ENCODE assay signal across 12 cellular contexts in the genomic region with DNA sequence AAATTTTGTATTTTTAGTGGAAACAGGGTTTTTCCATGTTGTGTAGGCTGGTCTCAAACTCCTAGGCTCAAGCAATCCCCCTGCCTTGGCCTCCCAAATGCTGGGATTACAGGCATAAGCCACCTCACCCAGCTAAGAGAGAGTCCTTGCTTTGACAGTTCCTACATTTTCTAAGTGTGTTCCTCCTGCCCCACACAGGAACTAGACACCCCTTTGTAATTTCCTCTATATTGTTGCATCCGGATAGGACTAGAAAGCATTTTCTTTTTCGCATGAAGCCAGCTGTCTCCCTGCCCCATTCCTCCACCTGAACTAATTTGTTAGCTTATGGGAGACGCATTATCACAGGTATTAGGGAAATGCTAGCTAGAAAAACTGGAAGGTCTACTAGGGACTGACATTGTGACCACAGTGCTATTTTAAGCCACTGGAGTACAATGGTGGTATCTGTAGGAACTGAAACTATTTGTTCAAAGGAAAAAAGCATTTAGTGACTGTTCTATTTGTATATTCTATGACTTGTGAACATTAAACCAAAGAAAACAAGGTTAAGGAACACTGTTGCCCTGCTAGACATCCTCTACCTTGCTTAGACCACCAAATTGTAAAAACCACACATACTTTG.
DNase-seq lines count a peak whose midpoint lies in the region; ATAC-seq and TF ChIP-seq lines count a peak whose summit lies in the region.
"Had no signal": no experiment of that assay in that cellular context is flagged by ENCODE, and none has a peak within 500 bp of the region (broad histone marks: within the 10 kb centered on the region; RNA-seq: fewer than 3 reads in every experiment).

No MANE protein-coding gene starts in this region.

- TF ChIP-seq CTCF in GM10266 (IDR thresholded peaks at IDR 0.05; ENCODE audit: control insufficient read depth, insufficient read depth, low read depth, missing control alignments) = no peak
- TF ChIP-seq CTCF in RWPE1 (conservative IDR thresholded peaks at IDR 0.05; ENCODE audit: low read depth) = no peak

- no peak overlapping the region for H3K4me3 ChIP-seq in Karpas-422 (ENCODE audit: low read length)

- peaks cover 71% of the 10 kb centered on the region for H3K4me1 ChIP-seq in Karpas-422 (ENCODE audit: low read length)

- H2AFZ ChIP-seq in Karpas-422 (ENCODE audit: low read length) = no peak overlapping the region

- no peaks in the 10 kb centered on the region for H3K27me3 ChIP-seq in Karpas-422 (ENCODE audit: low read length)

- H3K27ac ChIP-seq in Karpas-422 (ENCODE audit: low read length) (peak overlapping the region; percentile 95), RWPE1 (no peak overlapping the region)

- H3K79me2 ChIP-seq in Karpas-422 (ENCODE audit: low read length) = no peaks in the 10 kb centered on the region

- no peaks in the 10 kb centered on the region for H3K9me2 ChIP-seq in Karpas-422 (replicated peaks; ENCODE audit: insufficient read depth, low read length)

- peak overlapping the region; percentile 41 for H3K4me2 ChIP-seq in Karpas-422 (ENCODE audit: low read depth, low read length, poor library complexity, severe bottlenecking)

- CTCF ChIA-PET in RWPE1 (lab: Yijun Ruan, JAX) = no interaction called here

- no peaks in the 10 kb centered on the region; the same call in 1 of the 2 replicates for H3K36me3 ChIP-seq in Karpas-422 (ENCODE audit: insufficient read depth, low read length)

- POLR2A ChIA-PET in RWPE1 (lab: Yijun Ruan, JAX; ENCODE audit: low non-redundant PET) = no interaction called here

- peak overlapping the region; percentile 48 for H3K9ac ChIP-seq in Karpas-422 (ENCODE audit: low read length)

- intact Hi-C loops in left ventricle myocardium superior (cut with micrococcal nuclease) = no loop called here

- H4K20me1 ChIP-seq in Karpas-422 (ENCODE audit: insufficient read depth, low read depth, low read length) = no peaks in the 10 kb centered on the region

- peak; percentile 78 for ATAC-seq in GM21825 (IDR thresholded peaks at IDR 0.05; ENCODE audit: unreplicated experiment)
- peak; percentile 59 for ATAC-seq in left ventricle myocardium superior
- ATAC-seq in GM19023 (IDR thresholded peaks at IDR 0.05; ENCODE audit: unreplicated experiment) = no peak

- DNase-seq in GM10266 (ENCODE audit: extremely low spot score) (peak; percentile 20), Karpas-422 (peak; percentile 61), left ventricle myocardium superior (no peak), iPS-NIHi11 (ENCODE audit: low spot score) (no peak), NCI-H2227 (lab: John Stamatoyannopoulos, UW; ENCODE audit: unreplicated experiment) (no peak), RWPE1 (ENCODE audit: low spot score) (no peak)
- DNase-seq: activated CD8-positive, alpha-beta memory T cell treated with anti-CD3 and anti-CD28 coated beads for 24 hours; COR-L47; H9; NCI-H524 had no signal

- H3K9me3 ChIP-seq in Karpas-422 (ENCODE audit: low read length) = no peaks in the 10 kb centered on the region

Comparison
In these comparisons a context has a peak if more than half of its experiments do, and no peak if none do; other contexts are left out.
1. DNase-seq: peak in GM10266 (single experiment) and Karpas-422 (single experiment); none in left ventricle myocardium superior (single experiment), iPS-NIHi11 (single experiment), NCI-H2227 (single experiment) and RWPE1 (single experiment).